In genomic region chr5:35338169-35338476, GRCh38 we compare ENCODE assay signal across 22 cellular contexts.
"Had no signal": no experiment of that assay in that cellular context is flagged by ENCODE, and none has a peak within 500 bp of the region (broad histone marks: within the 10 kb centered on the region; RNA-seq: fewer than 3 reads in every experiment).

No MANE protein-coding gene starts in this region.

- H3K4me1 Mint-ChIP-seq: activated naive CD8-positive, alpha-beta T cell treated with anti-CD3 and anti-CD28 coated beads, Interleukin-2, amount 10 ng/mL, durations not matched to agents 7 days and 5 days; immature natural killer cell; memory B cell; naive thymus-derived CD4-positive, alpha-beta T cell; T-cell had no signal

- ATAC-seq: activated CD8-positive, alpha-beta T cell treated with anti-CD3 and anti-CD28 coated beads for 36 hours; foreskin keratinocyte; naive thymus-derived CD4-positive, alpha-beta T cell; T-cell had no signal

- H3K4me1 ChIP-seq: foreskin keratinocyte had no signal

- H3K36me3 Mint-ChIP-seq: activated naive CD8-positive, alpha-beta T cell treated with anti-CD3 and anti-CD28 coated beads, Interleukin-2, amount 10 ng/mL, durations not matched to agents 7 days and 5 days; immature natural killer cell; memory B cell; naive thymus-derived CD4-positive, alpha-beta T cell; T-cell had no signal

- H3K27ac Mint-ChIP-seq: activated CD8-positive, alpha-beta T cell treated with anti-CD3 and anti-CD28 coated beads for 36 hours; activated naive CD8-positive, alpha-beta T cell treated with anti-CD3 and anti-CD28 coated beads, Interleukin-2, amount 10 ng/mL, durations not matched to agents 7 days and 5 days; activated T-cell treated with anti-CD3 and anti-CD28 coated beads, Interleukin-2, amount 50 U/mL, for 24 hours; activated T-helper 2 cell treated with anti-CD3 and anti-CD28 coated beads, Interferon-gamma antibody, Interleukin-2, Interleukin-4, amounts not matched to agents 10 μg/mL and 5 μg/mL and 100 μg/mL, durations not matched to agents 14 hours and 24 hours and 36 hours; immature natural killer cell; memory B cell; naive thymus-derived CD4-positive, alpha-beta T cell; T-cell had no signal

- DNase-seq: activated CD4-positive, alpha-beta T cell treated with anti-CD3 and anti-CD28 coated beads for 48 hours; activated CD4-positive, CD25-positive, alpha-beta regulatory T cell; activated CD8-positive, alpha-beta T cell treated with anti-CD3 and anti-CD28 coated beads for 36 hours; activated naive CD4-positive, alpha-beta T cell treated with Interleukin-2 at 50 U/mL for 16 hours; activated naive CD8-positive, alpha-beta T cell treated with anti-CD3 and anti-CD28 coated beads, Interleukin-2, amount 10 ng/mL, durations not matched to agents 7 days and 5 days; activated T-cell treated with anti-CD3 and anti-CD28 coated beads, Interleukin-2, amount 50 U/mL, for 24 hours; amygdala; dermis blood vessel endothelial cell; foreskin keratinocyte; glutamatergic neuron; hypothalamus; immature natural killer cell; kidney glomerular epithelial cell; naive thymus-derived CD4-positive, alpha-beta T cell; stimulated activated CD4-positive, alpha-beta T cell treated with anti-CD3 and anti-CD28 coated beads, Interleukin-12 subunit alpha, Interleukin-12 subunit beta, amount 100 ng/mL, for 4 hours; stimulated activated CD4-positive, alpha-beta T cell treated with anti-CD3 and anti-CD28 coated beads, Interleukin-1b, Interleukin-23, amount 100 ng/mL, for 48 hours; stimulated activated CD8-positive, alpha-beta memory T cell treated with anti-CD3 and anti-CD28 coated beads, Interleukin-4, amount 100 ng/mL, for 48 hours; stimulated activated naive CD4-positive, alpha-beta T cell; T-cell had no signal

- H3K27me3 ChIP-seq: foreskin keratinocyte had no signal

- H3K9me3 Mint-ChIP-seq: activated CD8-positive, alpha-beta T cell treated with anti-CD3 and anti-CD28 coated beads for 36 hours; activated naive CD8-positive, alpha-beta T cell treated with anti-CD3 and anti-CD28 coated beads, Interleukin-2, amount 10 ng/mL, durations not matched to agents 7 days and 5 days; activated T-cell treated with anti-CD3 and anti-CD28 coated beads, Interleukin-2, amount 50 U/mL, for 24 hours; activated T-helper 2 cell treated with anti-CD3 and anti-CD28 coated beads, Interferon-gamma antibody, Interleukin-2, Interleukin-4, amounts not matched to agents 10 μg/mL and 5 μg/mL and 100 μg/mL, durations not matched to agents 14 hours and 24 hours and 36 hours had no signal

- H3K4me3 Mint-ChIP-seq: activated CD8-positive, alpha-beta T cell treated with anti-CD3 and anti-CD28 coated beads for 36 hours; activated naive CD8-positive, alpha-beta T cell treated with anti-CD3 and anti-CD28 coated beads, Interleukin-2, amount 10 ng/mL, durations not matched to agents 7 days and 5 days; activated T-cell treated with anti-CD3 and anti-CD28 coated beads, Interleukin-2, amount 50 U/mL, for 24 hours; immature natural killer cell; memory B cell; naive thymus-derived CD4-positive, alpha-beta T cell; T-cell had no signal

- H3K27ac ChIP-seq: epithelial cell of prostate, foreskin keratinocyte had no signal

- H3K27me3 Mint-ChIP-seq: activated naive CD8-positive, alpha-beta T cell treated with anti-CD3 and anti-CD28 coated beads, Interleukin-2, amount 10 ng/mL, durations not matched to agents 7 days and 5 days; memory B cell had no signal
